In the genomic region with DNA sequence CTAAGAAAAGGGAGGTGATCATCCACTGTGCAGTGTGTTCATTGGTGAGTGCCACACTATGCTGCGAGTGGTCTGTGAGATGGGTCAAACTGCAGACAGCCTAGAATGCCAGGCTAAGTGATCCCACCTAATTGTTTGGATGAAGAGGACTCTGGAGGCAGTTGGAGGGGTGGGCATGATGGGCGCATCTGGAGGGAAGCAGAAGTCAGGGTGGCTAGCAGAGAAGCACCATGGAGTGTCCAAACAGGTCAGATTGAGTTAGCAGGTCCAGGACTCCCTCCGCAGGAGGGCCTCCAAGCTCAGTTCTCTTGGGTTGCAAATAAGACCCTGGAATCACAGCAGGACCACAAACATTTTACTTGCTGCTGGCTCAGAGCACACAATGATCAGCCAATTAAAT, we compare ENCODE assay signal across 27 cellular contexts. TPM values are rescaled to one million over a fixed set of nuclear protein-coding genes. Genes with fewer than 3 reads are reported as not detected.
"Had no signal": no experiment of that assay in that cellular context is flagged by ENCODE, and none has a peak within 500 bp of the region (broad histone marks: within the 10 kb centered on the region; RNA-seq: fewer than 3 reads in every experiment).

No MANE protein-coding gene starts in this region.

- H3K27ac ChIP-seq: adrenal gland, dorsolateral prefrontal cortex, neutrophil, ovary, prostate gland, right atrium auricular region, tibial artery had no signal

- ATAC-seq: activated CD4-positive, alpha-beta T cell treated with anti-CD3 and anti-CD28 coated beads for 36 hours; activated T-cell treated with anti-CD3 and anti-CD28 coated beads, Interleukin-2, amount 50 U/mL, for 4 hours; effector memory CD8-positive, alpha-beta T cell; esophagus mucosa; heart right ventricle; left cardiac atrium; stimulated activated naive CD8-positive, alpha-beta T cell treated with anti-CD3 and anti-CD28 coated beads, Interleukin-15, Interleukin-2, amounts not matched to agents 100 U/mL and 50 U/mL, for 24 hours had no signal

- H3K4me3 ChIP-seq: adrenal gland, dorsolateral prefrontal cortex, heart right ventricle, ovary, prostate gland, right atrium auricular region, tibial artery had no signal

- H3K36me3 ChIP-seq: adrenal gland, heart right ventricle, neutrophil, ovary, prostate gland, right atrium auricular region, tibial artery had no signal

- H3K4me3 Mint-ChIP-seq: activated B cell treated with CpG ODN at 0.5 μM for 24 hours; activated CD4-positive, alpha-beta T cell treated with anti-CD3 and anti-CD28 coated beads for 36 hours; activated naive CD8-positive, alpha-beta T cell; activated T-cell treated with anti-CD3 and anti-CD28 coated beads, Interleukin-2, amount 50 U/mL, for 4 hours; effector memory CD8-positive, alpha-beta T cell; memory B cell; nephron had no signal

- H3K9me3 ChIP-seq: adrenal gland, heart right ventricle, neutrophil, ovary, prostate gland, right atrium auricular region, tibial artery had no signal

- H3K27ac Mint-ChIP-seq: activated B cell treated with CpG ODN at 0.5 μM for 24 hours; activated CD4-positive, alpha-beta T cell treated with anti-CD3 and anti-CD28 coated beads for 36 hours; activated naive CD8-positive, alpha-beta T cell; activated T-helper 2 cell treated with anti-CD3 and anti-CD28 coated beads, Interferon-gamma antibody, Interleukin-2, Interleukin-4, amounts not matched to agents 10 μg/mL and 5 μg/mL and 100 μg/mL, durations not matched to agents 14 hours and 24 hours and 36 hours; effector memory CD8-positive, alpha-beta T cell; memory B cell; nephron had no signal

- H3K27me3 Mint-ChIP-seq: activated B cell treated with CpG ODN at 0.5 μM for 24 hours; activated CD4-positive, alpha-beta T cell treated with anti-CD3 and anti-CD28 coated beads for 36 hours; activated naive CD8-positive, alpha-beta T cell; effector memory CD8-positive, alpha-beta T cell; memory B cell had no signal

- H3K9me3 Mint-ChIP-seq: activated T-helper 2 cell treated with anti-CD3 and anti-CD28 coated beads, Interferon-gamma antibody, Interleukin-2, Interleukin-4, amounts not matched to agents 10 μg/mL and 5 μg/mL and 100 μg/mL, durations not matched to agents 14 hours and 24 hours and 36 hours had no signal

- H3K4me1 Mint-ChIP-seq: activated B cell treated with CpG ODN at 0.5 μM for 24 hours; activated CD4-positive, alpha-beta T cell treated with anti-CD3 and anti-CD28 coated beads for 36 hours; memory B cell had no signal

- H3K4me1 ChIP-seq: adrenal gland, prostate gland had no signal

- DNase-seq: activated B cell treated with CpG ODN at 0.5 μM for 24 hours; activated CD4-positive, alpha-beta T cell treated with anti-CD3 and anti-CD28 coated beads for 36 hours; activated CD4-positive, alpha-beta T cell treated with anti-CD3 and anti-CD28 coated beads, Interleukin-2, amount 50 U/mL, for 48 hours; activated naive CD4-positive, alpha-beta T cell; activated T-cell treated with anti-CD3 and anti-CD28 coated beads, Interleukin-2, amount 50 U/mL, for 4 hours; central memory CD4-positive, alpha-beta T cell; effector memory CD8-positive, alpha-beta T cell; heart right ventricle; islet precursor cell; left cardiac atrium; stimulated activated CD4-positive, alpha-beta T cell treated with anti-CD3 and anti-CD28 coated beads, Interleukin-4, amount 100 ng/mL, for 24 hours; stimulated activated naive CD8-positive, alpha-beta T cell treated with anti-CD3 and anti-CD28 coated beads, Interleukin-15, Interleukin-2, amounts not matched to agents 100 U/mL and 50 U/mL, for 24 hours; substantia nigra; T-helper 1 cell; T-helper 9 cell had no signal

- H3K27me3 ChIP-seq: adrenal gland, dorsolateral prefrontal cortex, heart right ventricle, ovary, right atrium auricular region, tibial artery had no signal

RNA-seq across cellular contexts. Expression of gene ANGPTL2, which starts 19.9 kb away (rescaled TPM):
- total RNA-seq: activated B cell treated with CpG ODN at 0.5 μM for 24 hours; activated CD4-positive, alpha-beta T cell treated with anti-CD3 and anti-CD28 coated beads for 36 hours; activated T-helper 2 cell treated with anti-CD3 and anti-CD28 coated beads, Interferon-gamma antibody, Interleukin-2, Interleukin-4, amounts not matched to agents 10 μg/mL and 5 μg/mL and 100 μg/mL, durations not matched to agents 14 hours and 24 hours and 36 hours had no signal
